ENCODE assay signal across 12 cellular contexts in genomic region chr2:155980941-155981561, GRCh38.
DNase-seq lines count a peak whose midpoint lies in the region; ATAC-seq and TF ChIP-seq lines count a peak whose summit lies in the region.
"Had no signal": no experiment of that assay in that cellular context is flagged by ENCODE, and none has a peak within 500 bp of the region (broad histone marks: within the 10 kb centered on the region; RNA-seq: fewer than 3 reads in every experiment).

No MANE protein-coding gene starts in this region.

- no peaks in the 10 kb centered on the region for H3F3A ChIP-seq in neural progenitor cell (ENCODE audit: low read depth)

- peak; percentile 28 for DNase-seq in SIG-M5 treated with dmso at 0.1 percent for 504 hours (lab: John Stamatoyannopoulos, UW; ENCODE audit: unreplicated experiment)
- no peak for DNase-seq in SIG-M5 (lab: John Stamatoyannopoulos, UW)
- DNase-seq in neural progenitor cell (ENCODE audit: low spot score), result no peak
- DNase-seq in cerebellum (ENCODE audit: low spot score), result no peak
- DNase-seq in NCI-H526 (lab: John Stamatoyannopoulos, UW), result no peak
- DNase-seq in heart left ventricle, result no peak
- DNase-seq: activated effector memory CD4-positive, alpha-beta T cell treated with Interleukin-2 at 50 U/mL for 16 hours; NCI-H2227 treated with DMSO at 0.1 percent for 48 hours; stimulated activated CD4-positive, alpha-beta T cell treated with anti-CD3 and anti-CD28 coated beads, Interleukin-2, amount 100 ng/mL, for 48 hours had no signal

- no peak for TF ChIP-seq CTCF in neural progenitor cell (IDR thresholded peaks at IDR 0.05)
- no peak for TF ChIP-seq CTCF in heart left ventricle (IDR thresholded peaks at IDR 0.05)

- H3K9me3 ChIP-seq in neural progenitor cell (ENCODE audit: low read depth), result no peaks in the 10 kb centered on the region
- H3K9me3 ChIP-seq in heart left ventricle, result no peaks in the 10 kb centered on the region

- no peak overlapping the region for H3K9ac ChIP-seq in neural progenitor cell
- H3K9ac ChIP-seq: parathyroid adenoma had no signal

- H3K27me3 ChIP-seq in neural progenitor cell (no peaks in the 10 kb centered on the region), heart left ventricle (peaks cover 0 to 2% (median 0%) of the 10 kb centered on the region in 9 donors)

- 71 to 76% (median 72%) methylated on average over 3 of the region's 3 CpGs for WGBS in heart left ventricle, 4 donors

- H3K79me2 ChIP-seq in neural progenitor cell (ENCODE audit: low read depth), result no peaks in the 10 kb centered on the region
- H3K79me2 ChIP-seq: parathyroid adenoma had no signal

- H3K4me3 ChIP-seq in neural progenitor cell, result no peak overlapping the region
- H3K4me3 ChIP-seq in heart left ventricle, result no peak overlapping the region

- H3K4me1 Mint-ChIP-seq in neural progenitor cell, result peaks cover 10% of the 10 kb centered on the region

- H3K4me2 ChIP-seq in neural progenitor cell, result no peak overlapping the region

- peak; percentile 40 for ATAC-seq in HG02678 (IDR thresholded peaks at IDR 0.05; ENCODE audit: unreplicated experiment)
- peak; percentile 80 for ATAC-seq in HG03558 (IDR thresholded peaks at IDR 0.05; ENCODE audit: extremely low read depth, unreplicated experiment)
- no peak for ATAC-seq in heart left ventricle

- peaks cover under 1% of the 10 kb centered on the region for H3K4me1 ChIP-seq in neural progenitor cell
- no peaks in the 10 kb centered on the region for H3K4me1 ChIP-seq in heart left ventricle
- H3K4me1 ChIP-seq: parathyroid adenoma had no signal

- H3K27me3 Mint-ChIP-seq in neural progenitor cell (ENCODE audit: insufficient read depth, low read depth), result no peaks in the 10 kb centered on the region

- peaks cover 3% of the 10 kb centered on the region for H3K9me3 Mint-ChIP-seq in neural progenitor cell

- intact Hi-C loops in heart left ventricle (cut with DNase I), result no loop called here

- no peak overlapping the region for H2AFZ ChIP-seq in neural progenitor cell (replicated peaks)
- H2AFZ ChIP-seq: parathyroid adenoma had no signal

- no peaks in the 10 kb centered on the region for H4K20me1 ChIP-seq in neural progenitor cell (ENCODE audit: low read depth)

- no peaks in the 10 kb centered on the region for H3K36me3 ChIP-seq in neural progenitor cell
- no peaks in the 10 kb centered on the region for H3K36me3 ChIP-seq in heart left ventricle

- no peak overlapping the region for H3K27ac ChIP-seq in neural progenitor cell
- H3K27ac ChIP-seq in heart left ventricle, result no peak overlapping the region
- H3K27ac ChIP-seq: parathyroid adenoma had no signal

- H3K4me3 Mint-ChIP-seq in neural progenitor cell, result no peak overlapping the region

- no peak for TF ChIP-seq POLR2A in heart left ventricle (IDR thresholded peaks at IDR 0.05)

- peak overlapping the region; percentile 28 for H3K27ac Mint-ChIP-seq in neural progenitor cell

- no peaks in the 10 kb centered on the region for H3K36me3 Mint-ChIP-seq in neural progenitor cell

Comparison
In these comparisons a context has a peak if more than half of its experiments do, and no peak if none do; other contexts are left out.
1. ATAC-seq: peak in HG02678 (single experiment) and HG03558 (single experiment); none in heart left ventricle (0 of 4).